8 cellular contexts compared by ENCODE assay signal in the genomic region with DNA sequence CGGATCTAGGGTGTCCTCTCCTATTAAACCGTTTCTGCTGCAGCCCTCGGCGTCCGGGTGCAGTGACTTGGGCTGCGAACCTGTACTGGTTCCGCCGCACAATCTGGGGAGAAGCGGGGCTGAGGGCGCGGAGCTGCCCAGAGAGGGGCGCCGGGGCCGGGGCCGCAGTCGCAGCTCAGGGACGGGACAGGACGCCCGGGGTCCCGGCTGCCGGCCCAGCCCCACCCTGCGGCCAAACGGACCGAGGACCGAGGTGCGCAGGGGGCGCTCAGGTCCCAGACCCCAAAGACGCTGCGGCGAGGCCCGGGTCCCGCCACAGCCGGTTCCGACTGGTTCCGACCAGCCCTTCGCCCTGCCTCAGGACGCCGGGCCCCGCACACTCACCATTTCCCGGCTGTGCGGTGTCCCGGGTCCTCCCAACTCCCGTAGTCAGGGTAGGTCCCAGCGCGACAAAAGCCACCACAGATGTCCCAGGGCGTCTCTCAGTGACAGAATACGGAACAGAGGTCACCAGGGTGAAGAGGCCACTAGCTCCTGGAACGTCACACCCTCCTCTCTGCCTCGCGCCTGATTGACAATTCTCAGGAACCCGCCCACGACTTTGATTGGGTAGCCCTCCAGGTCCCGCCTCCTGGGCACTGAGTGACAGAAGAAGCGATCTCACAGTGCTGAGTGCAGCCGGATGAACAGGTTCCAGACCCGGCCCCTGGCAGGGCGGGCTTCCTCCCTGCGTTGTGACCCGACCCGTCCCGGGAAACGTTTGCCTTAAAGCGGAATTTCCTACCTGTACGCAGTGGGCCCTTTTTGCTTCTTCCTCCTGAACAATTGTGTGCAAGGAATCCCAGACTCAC. TPM values are rescaled to one million over a fixed set of nuclear protein-coding genes. Genes with fewer than 3 reads are reported as not detected.
DNase-seq lines count a peak whose midpoint lies in the region; ATAC-seq and TF ChIP-seq lines count a peak whose summit lies in the region.

A gene (minus strand): TSS at position 576 of the 851 bp plus-strand sequence. CDS start 189 bp downstream, at position 387.

- TF ChIP-seq CTCF in GM12864 (IDR thresholded peaks at IDR 0.05; ENCODE audit: low read depth, low read length, missing control alignments) (no peak), left ventricle myocardium inferior (IDR thresholded peaks at IDR 0.05; ENCODE audit: borderline replicate concordance) (no peak), progenitor cell of endocrine pancreas (IDR thresholded peaks at IDR 0.05; ENCODE audit: unreplicated experiment) (no peak)

- no peaks in the 10 kb centered on the region for H3K36me3 ChIP-seq in left ventricle myocardium inferior

- DNase-seq in GM12864 (ENCODE audit: low read depth) (peak; percentile 96), NCI-H128 (lab: John Stamatoyannopoulos, UW; ENCODE audit: unreplicated experiment) (peak; percentile 93), T-helper 1 cell (peak; percentile 84 to 97 (median 90)), amniotic stem cell (lab: John Stamatoyannopoulos, UW) (peak; percentile 92), left ventricle myocardium inferior (peak; percentile 99), progenitor cell of endocrine pancreas (ENCODE audit: low spot score, unreplicated experiment) (peak; percentile 92), ureter (ENCODE audit: low spot score) (peak; percentile 99)

- ATAC-seq in HG02642 (IDR thresholded peaks at IDR 0.05; ENCODE audit: poor library complexity, unreplicated experiment): peak; percentile 89

- H3K4me3 ChIP-seq in GM12864 (ENCODE audit: low read depth, low read length): peak within 1 kb of the TSS; percentile 85
- peak within 1 kb of the TSS; percentile 87 for H3K4me3 ChIP-seq in left ventricle myocardium inferior

- peaks cover 30% of the 10 kb centered on the region for H3K4me1 Mint-ChIP-seq in progenitor cell of endocrine pancreas (ENCODE audit: low read depth)

- no peaks in the 10 kb centered on the region for H3K9me3 Mint-ChIP-seq in progenitor cell of endocrine pancreas (ENCODE audit: low read depth)

- peaks cover 14% of the 10 kb centered on the region for H3K36me3 Mint-ChIP-seq in progenitor cell of endocrine pancreas (ENCODE audit: insufficient read depth)

- H3K27me3 ChIP-seq in left ventricle myocardium inferior (ENCODE audit: low read depth): no peaks in the 10 kb centered on the region

- no peaks in the 10 kb centered on the region for H3K27me3 Mint-ChIP-seq in progenitor cell of endocrine pancreas

- peaks cover 52% of the 10 kb centered on the region for H3K4me1 ChIP-seq in left ventricle myocardium inferior

- peak within 1 kb of the TSS; percentile 100 for H3K4me3 Mint-ChIP-seq in progenitor cell of endocrine pancreas (ENCODE audit: low read depth)

- H3K27ac Mint-ChIP-seq in progenitor cell of endocrine pancreas: peak within 1 kb of the TSS; percentile 100

- peak within 1 kb of the TSS; percentile 99 for H3K27ac ChIP-seq in left ventricle myocardium inferior (replicated peaks)

- no peaks in the 10 kb centered on the region for H3K9me3 ChIP-seq in left ventricle myocardium inferior (replicated peaks)

- intact Hi-C loops in left ventricle myocardium inferior (cut with micrococcal nuclease): no loop called here

RNA-seq across cellular contexts. Expression of the gene that starts here (rescaled TPM):
- total RNA-seq in left ventricle myocardium inferior: 7.8 TPM
- 16.1 and 16.7 TPM in 2 replicates for total RNA-seq in progenitor cell of endocrine pancreas
- total RNA-seq in ureter: 34.4 TPM

Comparison
In these comparisons a context has a peak if more than half of its experiments do, and no peak if none do; other contexts are left out.
1. Peak in every context shown above with its lines: DNase-seq, ATAC-seq, H3K4me3 ChIP-seq and H3K27ac ChIP-seq.